1 cellular context compared by ENCODE assay signal in genomic region chr22:29074276-29074625, GRCh38.
TF ChIP-seq lines count a peak whose summit lies in the region.

No MANE protein-coding gene starts in this region.

TF ChIP-seq in GM23338, 12 proteins besides CTCF, POLR2A, EP300 and RAD21 (continued from another document):
- TF ChIP-seq ZNF462 (CRISPR knock-in tag; IDR thresholded peaks at IDR 0.05), result no peak
- TF ChIP-seq JUNB (IDR thresholded peaks at IDR 0.05; ENCODE audit: unreplicated experiment), result no peak
- no peak for TF ChIP-seq NANOG (IDR thresholded peaks at IDR 0.05; ENCODE audit: borderline replicate concordance)
- no peak for TF ChIP-seq EZH2phosphoT487 (IDR thresholded peaks at IDR 0.05; ENCODE audit: unreplicated experiment)
- TF ChIP-seq POLR2AphosphoS5 (IDR thresholded peaks at IDR 0.05; ENCODE audit: low read depth), result no peak
- TF ChIP-seq EZH2 (IDR thresholded peaks at IDR 0.05; ENCODE audit: low read depth, unreplicated experiment), result no peak
- TF ChIP-seq ZNF331 (CRISPR knock-in tag; IDR thresholded peaks at IDR 0.05; ENCODE audit: low read depth), result no peak
- TF ChIP-seq ETS1 (IDR thresholded peaks at IDR 0.05), result no peak
- TF ChIP-seq ZNF114 (CRISPR knock-in tag; IDR thresholded peaks at IDR 0.05), result no peak
- TF ChIP-seq CREB1 (CRISPR knock-in tag; IDR thresholded peaks at IDR 0.05; ENCODE audit: low read depth), result no peak
- no peak for TF ChIP-seq STAT1 (IDR thresholded peaks at IDR 0.05; ENCODE audit: unreplicated experiment)
